23 cellular contexts compared by ENCODE assay signal in genomic region chr3:183437060-183437459, GRCh38. TPM values are rescaled to one million over a fixed set of nuclear protein-coding genes. Genes with fewer than 3 reads are reported as not detected.
A peak's percentile ranks its signal among the peaks of the same experiment; 100 is the strongest.
DNase-seq lines count a peak whose midpoint lies in the region; ATAC-seq and TF ChIP-seq lines count a peak whose summit lies in the region.
"Had no signal": no experiment of that assay in that cellular context is flagged by ENCODE, and none has a peak within 500 bp of the region (broad histone marks: within the 10 kb centered on the region; RNA-seq: fewer than 3 reads in every experiment).

No MANE protein-coding gene starts in this region.

- no peak overlapping the region for H3K27ac Mint-ChIP-seq in activated T-cell treated with anti-CD3 and anti-CD28 coated beads, Interleukin-2, amount 50 U/mL, for 72 hours
- no peak overlapping the region for H3K27ac Mint-ChIP-seq in activated T-cell treated with anti-CD3 and anti-CD28 coated beads, Interleukin-2, amount 50 U/mL, for 24 hours
- H3K27ac Mint-ChIP-seq in activated T-helper 1 cell treated with anti-CD3 and anti-CD28 coated beads, Interleukin-12 subunit alpha, Interleukin-12 subunit beta, Interleukin-2, Interleukin-4 antibody, amounts not matched to agents 30 ng/mL and 10 ng/mL and 1 ng/mL, durations not matched to agents 14 hours and 24 hours and 36 hours: peak overlapping the region; percentile 18
- H3K27ac Mint-ChIP-seq: B cell, CD14-positive monocyte, H9 had no signal

- H4K5ac ChIP-seq in mesendoderm (ENCODE audit: low read length): no peak overlapping the region

- H3K36me3 ChIP-seq in mesendoderm (ENCODE audit: control insufficient read depth, insufficient read depth, low read length) (no peaks in the 10 kb centered on the region), esophagus squamous epithelium (no peaks in the 10 kb centered on the region)

- H3K4me1 Mint-ChIP-seq in activated T-cell treated with anti-CD3 and anti-CD28 coated beads, Interleukin-2, amount 50 U/mL, for 72 hours (ENCODE audit: low read depth): peaks cover 51% of the 10 kb centered on the region
- H3K4me1 Mint-ChIP-seq in activated T-cell treated with anti-CD3 and anti-CD28 coated beads, Interleukin-2, amount 50 U/mL, for 24 hours (ENCODE audit: low read depth): peaks cover 31% of the 10 kb centered on the region
- H3K4me1 Mint-ChIP-seq in activated T-helper 1 cell treated with anti-CD3 and anti-CD28 coated beads, Interleukin-12 subunit alpha, Interleukin-12 subunit beta, Interleukin-2, Interleukin-4 antibody, amounts not matched to agents 30 ng/mL and 10 ng/mL and 1 ng/mL, durations not matched to agents 14 hours and 24 hours and 36 hours (ENCODE audit: low read depth): peaks cover 39% of the 10 kb centered on the region

- no peak for TF ChIP-seq POLR2A in esophagus squamous epithelium (IDR thresholded peaks at IDR 0.05)

- peak overlapping the region; percentile 46 for H3K27ac ChIP-seq in mesendoderm (ENCODE audit: low read depth, low read length)
- H3K27ac ChIP-seq in esophagus squamous epithelium: no peak overlapping the region
- H3K27ac ChIP-seq: A549, KMS-11, RWPE1 had no signal

- no peaks in the 10 kb centered on the region for H3K79me2 ChIP-seq in mesendoderm (ENCODE audit: control insufficient read depth, insufficient read depth, low read length)

- H3K4ac ChIP-seq in mesendoderm (ENCODE audit: low read depth, low read length): no peak overlapping the region

- H4K8ac ChIP-seq in mesendoderm (ENCODE audit: low read depth, low read length): no peak overlapping the region

- WGBS in mesendoderm (ENCODE audit: extremely low coverage, insufficient coverage, low lambda C conversion rate): no CpG with 5 or more reads among the region's 1 CpG
- WGBS in esophagus squamous epithelium, 2 donors: 33 to 55% methylated on average over 1 of the region's 1 CpG

- no peaks in the 10 kb centered on the region for H3K27me3 ChIP-seq in mesendoderm (ENCODE audit: insufficient read depth, low read length, poor library complexity)
- H3K27me3 ChIP-seq in esophagus squamous epithelium: peaks cover 0 to 22% (median 0%) of the 10 kb centered on the region in 4 donors

- TF ChIP-seq CTCF in esophagus squamous epithelium (IDR thresholded peaks at IDR 0.05): no peak

- peaks cover 0 to 3% of the 10 kb centered on the region in 2 donors for H3K9me3 Mint-ChIP-seq in activated T-cell treated with anti-CD3 and anti-CD28 coated beads, Interleukin-2, amount 50 U/mL, for 72 hours
- H3K9me3 Mint-ChIP-seq in activated T-cell treated with anti-CD3 and anti-CD28 coated beads, Interleukin-2, amount 50 U/mL, for 24 hours: peaks cover 2% of the 10 kb centered on the region
- H3K9me3 Mint-ChIP-seq in activated T-helper 1 cell treated with anti-CD3 and anti-CD28 coated beads, Interleukin-12 subunit alpha, Interleukin-12 subunit beta, Interleukin-2, Interleukin-4 antibody, amounts not matched to agents 30 ng/mL and 10 ng/mL and 1 ng/mL, durations not matched to agents 14 hours and 24 hours and 36 hours: peaks cover 7% of the 10 kb centered on the region

- no peak overlapping the region for H3K23ac ChIP-seq in mesendoderm (ENCODE audit: low read length)

- H3K4me1 ChIP-seq in mesendoderm (ENCODE audit: control insufficient read depth, low read depth, low read length) (peaks cover 14% of the 10 kb centered on the region), esophagus squamous epithelium (no peaks in the 10 kb centered on the region)
- H3K4me1 ChIP-seq: A549 had no signal

- intact Hi-C loops in activated T-helper 1 cell treated with anti-CD3 and anti-CD28 coated beads, Interleukin-12 subunit alpha, Interleukin-12 subunit beta, Interleukin-2, Interleukin-4 antibody, amounts not matched to agents 30 ng/mL and 10 ng/mL and 1 ng/mL, durations not matched to agents 14 hours and 24 hours and 36 hours (cut with micrococcal nuclease): loop anchor here (10.0 kb wide), 1 partner anchor 1378 kb away; the partner anchor contains the start of gene VPS8
- intact Hi-C loops in esophagus squamous epithelium (cut with DNase I): no loop called here

- H3K27me3 Mint-ChIP-seq in activated T-cell treated with anti-CD3 and anti-CD28 coated beads, Interleukin-2, amount 50 U/mL, for 72 hours (ENCODE audit: low read depth): peaks cover 22% of the 10 kb centered on the region
- no peaks in the 10 kb centered on the region for H3K27me3 Mint-ChIP-seq in activated T-cell treated with anti-CD3 and anti-CD28 coated beads, Interleukin-2, amount 50 U/mL, for 24 hours
- H3K27me3 Mint-ChIP-seq in activated T-helper 1 cell treated with anti-CD3 and anti-CD28 coated beads, Interleukin-12 subunit alpha, Interleukin-12 subunit beta, Interleukin-2, Interleukin-4 antibody, amounts not matched to agents 30 ng/mL and 10 ng/mL and 1 ng/mL, durations not matched to agents 14 hours and 24 hours and 36 hours (ENCODE audit: insufficient read depth): no peaks in the 10 kb centered on the region

- no peak overlapping the region for H2BK5ac ChIP-seq in mesendoderm (ENCODE audit: low read length)

- H3K18ac ChIP-seq in mesendoderm (ENCODE audit: low read length): peak overlapping the region; percentile 80

- peak overlapping the region; percentile 1 for H2BK15ac ChIP-seq in mesendoderm (replicated peaks; ENCODE audit: low read depth)

- no peaks in the 10 kb centered on the region for H3K9me3 ChIP-seq in esophagus squamous epithelium
- H3K9me3 ChIP-seq: A549, SK-N-SH had no signal

- H3K4me3 Mint-ChIP-seq in activated T-cell treated with anti-CD3 and anti-CD28 coated beads, Interleukin-2, amount 50 U/mL, for 72 hours: peak overlapping the region; percentile 27 to 64
- H3K4me3 Mint-ChIP-seq in activated T-cell treated with anti-CD3 and anti-CD28 coated beads, Interleukin-2, amount 50 U/mL, for 24 hours: no peak overlapping the region
- H3K4me3 Mint-ChIP-seq in activated T-helper 1 cell treated with anti-CD3 and anti-CD28 coated beads, Interleukin-12 subunit alpha, Interleukin-12 subunit beta, Interleukin-2, Interleukin-4 antibody, amounts not matched to agents 30 ng/mL and 10 ng/mL and 1 ng/mL, durations not matched to agents 14 hours and 24 hours and 36 hours: no peak overlapping the region
- H3K4me3 Mint-ChIP-seq: B cell, CD14-positive monocyte, H9 had no signal

- peak overlapping the region; percentile 83 for H2BK120ac ChIP-seq in mesendoderm (ENCODE audit: low read depth, low read length)

- H3K4me2 ChIP-seq in mesendoderm (ENCODE audit: low read length): no peak overlapping the region
- H3K4me2 ChIP-seq: A549, SK-N-SH had no signal

- H3K9ac ChIP-seq in mesendoderm (ENCODE audit: low read length): no peak overlapping the region
- H3K9ac ChIP-seq: KMS-11, SK-N-SH had no signal

- H3K56ac ChIP-seq in mesendoderm (ENCODE audit: low read length): peak overlapping the region; percentile 47

- H2AK5ac ChIP-seq in mesendoderm (ENCODE audit: low read length): peak overlapping the region; percentile 35

- ATAC-seq in activated T-cell treated with anti-CD3 and anti-CD28 coated beads, Interleukin-2, amount 50 U/mL, for 72 hours (replicated peaks in 1 of 2): peak; percentile 12 to 31
- ATAC-seq in GM18502 (IDR thresholded peaks at IDR 0.05; ENCODE audit: poor library complexity, unreplicated experiment): no peak
- ATAC-seq: A549 had no signal

- H3K36me3 Mint-ChIP-seq in activated T-cell treated with anti-CD3 and anti-CD28 coated beads, Interleukin-2, amount 50 U/mL, for 72 hours (ENCODE audit: insufficient read depth in 2 of 2): no peaks in the 10 kb centered on the region
- no peaks in the 10 kb centered on the region for H3K36me3 Mint-ChIP-seq in activated T-cell treated with anti-CD3 and anti-CD28 coated beads, Interleukin-2, amount 50 U/mL, for 24 hours (ENCODE audit: low read depth)
- H3K36me3 Mint-ChIP-seq in activated T-helper 1 cell treated with anti-CD3 and anti-CD28 coated beads, Interleukin-12 subunit alpha, Interleukin-12 subunit beta, Interleukin-2, Interleukin-4 antibody, amounts not matched to agents 30 ng/mL and 10 ng/mL and 1 ng/mL, durations not matched to agents 14 hours and 24 hours and 36 hours (ENCODE audit: low read depth): peaks cover 2% of the 10 kb centered on the region
- H3K36me3 Mint-ChIP-seq: CD14-positive monocyte had no signal

- H3K4me3 ChIP-seq in mesendoderm (ENCODE audit: low read length): no peak overlapping the region
- no peak overlapping the region for H3K4me3 ChIP-seq in esophagus squamous epithelium
- H3K4me3 ChIP-seq: A549 had no signal

- DNase-seq in activated T-cell treated with anti-CD3 and anti-CD28 coated beads, Interleukin-2, amount 50 U/mL, for 72 hours: no peak
- no peak for DNase-seq in activated T-cell treated with anti-CD3 and anti-CD28 coated beads, Interleukin-2, amount 50 U/mL, for 24 hours
- no peak for DNase-seq in activated T-helper 1 cell treated with anti-CD3 and anti-CD28 coated beads, Interleukin-12 subunit alpha, Interleukin-12 subunit beta, Interleukin-2, Interleukin-4 antibody, amounts not matched to agents 30 ng/mL and 10 ng/mL and 1 ng/mL, durations not matched to agents 14 hours and 24 hours and 36 hours (ENCODE audit: low spot score)
- DNase-seq in mesendoderm: no peak
- DNase-seq in NCI-H1436 (lab: John Stamatoyannopoulos, UW): no peak
- no peak for DNase-seq in esophagus squamous epithelium (lab: John Stamatoyannopoulos, UW)
- DNase-seq: EL; GF-D8; H9; NCI-H1105 treated with DMSO at 0.1 percent for 48 hours; NCI-H1694; NCI-H2081; NCI-H446; NCI-H69; NK-92 treated with Interleukin-12 subunit alpha and Interleukin-12 subunit beta, amount 100 ng/mL, for 24 hours; SHP77 treated with DMSO at 0.1 percent for 48 hours; SK-N-SH had no signal

- H3K79me1 ChIP-seq in mesendoderm (ENCODE audit: low read length): no peaks in the 10 kb centered on the region

RNA-seq across cellular contexts. Expression of gene MCF2L2, which starts 8.6 kb away (rescaled TPM):
- total RNA-seq in activated T-cell treated with anti-CD3 and anti-CD28 coated beads, Interleukin-2, amount 50 U/mL, for 72 hours: 10 to 100 TPM in 1 of 2 donors, 1 to 10 TPM in 1; 7.6 to 11.5 TPM
- total RNA-seq in activated T-helper 1 cell treated with anti-CD3 and anti-CD28 coated beads, Interleukin-12 subunit alpha, Interleukin-12 subunit beta, Interleukin-2, Interleukin-4 antibody, amounts not matched to agents 30 ng/mL and 10 ng/mL and 1 ng/mL, durations not matched to agents 14 hours and 24 hours and 36 hours: 4.1 and 6.1 TPM in 2 replicates
- polyA plus RNA-seq in mesendoderm (2013, experiment 1 of 2): 1.6 TPM
- 1.8 TPM for polyA plus RNA-seq in mesendoderm (2013, experiment 2 of 2)
- total RNA-seq in esophagus squamous epithelium: 1 to 10 TPM in 3 of 4 donors, under 1 TPM in 1; 0.61 to 2.9 (median 1.3) TPM

Comparison
In these comparisons a context has a peak if more than half of its experiments do, and no peak if none do; other contexts are left out.
1. H3K4me3 Mint-ChIP-seq: peak in activated T-cell treated with anti-CD3 and anti-CD28 coated beads, Interleukin-2, amount 50 U/mL, for 72 hours (2 of 2); none in activated T-cell treated with anti-CD3 and anti-CD28 coated beads, Interleukin-2, amount 50 U/mL, for 24 hours (single experiment) and activated T-helper 1 cell treated with anti-CD3 and anti-CD28 coated beads, Interleukin-12 subunit alpha, Interleukin-12 subunit beta, Interleukin-2, Interleukin-4 antibody, amounts not matched to agents 30 ng/mL and 10 ng/mL and 1 ng/mL, durations not matched to agents 14 hours and 24 hours and 36 hours (single experiment).